Comparison of ENCODE assay signal across 1 cellular context in genomic region chr15:73804421-73804820, GRCh38.
TF ChIP-seq lines count a peak whose summit lies in the region.

No MANE protein-coding gene starts in this region.

TF ChIP-seq in HepG2, 621 proteins besides CTCF, POLR2A, EP300 and RAD21:
- TF ChIP-seq ZNF281 (CRISPR knock-in tag; IDR thresholded peaks at IDR 0.05; ENCODE audit: borderline replicate concordance) (no peak), SALL1 (CRISPR knock-in tag; IDR thresholded peaks at IDR 0.05) (no peak), PBX2 (CRISPR knock-in tag; IDR thresholded peaks at IDR 0.05) (no peak), REXO4 (CRISPR knock-in tag; IDR thresholded peaks at IDR 0.05; ENCODE audit: borderline replicate concordance) (no peak), AGO2 (optimal IDR thresholded peaks at IDR 0.05; ENCODE audit: low read depth, low read length) (no peak), TCF7 (IDR thresholded peaks at IDR 0.05; ENCODE audit: low read depth) (no peak), HMGA1 (CRISPR knock-in tag; conservative IDR thresholded peaks at IDR 0.05) (no peak)
